Comparison of ENCODE assay signal across 8 cellular contexts in genomic region chr20:25390538-25391528, GRCh38.
DNase-seq lines count a peak whose midpoint lies in the region; ATAC-seq lines count a peak whose summit lies in the region.

Gene ABHD12, minus strand, starts transcription at chr20:25390835. Its CDS starts 132 bp downstream, at chr20:25390703.

- H3K27ac ChIP-seq in SK-N-MC (peak within 1 kb of the TSS; percentile 65), substantia nigra (ENCODE audit: low read depth, low read length, poor library complexity, severe bottlenecking) (peak within 1 kb of the TSS; percentile 85)

- no peaks in the 10 kb centered on the region for H3K9me3 Mint-ChIP-seq in activated naive CD4-positive, alpha-beta T cell treated with anti-CD3 and anti-CD28 coated beads, Interleukin-2, amount 10 ng/mL, durations not matched to agents 7 days and 5 days

- DNase-seq in NCI-H1048 (lab: John Stamatoyannopoulos, UW) (peak; percentile 86), SK-N-MC (ENCODE audit: low read depth, low spot score) (peak; percentile 42), germinal center (ENCODE audit: low spot score) (peak; percentile 96), non-pigmented ciliary epithelial cell (ENCODE audit: low read depth) (peak; percentile 67), substantia nigra (lab: John Stamatoyannopoulos, UW) (peak; percentile 64 to 98 (median 94))
- DNase-seq in activated naive CD4-positive, alpha-beta T cell treated with anti-CD3 and anti-CD28 coated beads, Interleukin-2, amount 10 ng/mL, durations not matched to agents 7 days and 5 days = peak; percentile 97

- no peaks in the 10 kb centered on the region for H3K9me3 ChIP-seq in SK-N-MC (ENCODE audit: low read depth, low read length)

- peak within 1 kb of the TSS; percentile 82 for H3K4me3 Mint-ChIP-seq in activated naive CD4-positive, alpha-beta T cell treated with anti-CD3 and anti-CD28 coated beads, Interleukin-2, amount 10 ng/mL, durations not matched to agents 7 days and 5 days

- CTCF ChIA-PET in activated naive CD4-positive, alpha-beta T cell treated with anti-CD3 and anti-CD28 coated beads, Interleukin-2, amount 10 ng/mL, durations not matched to agents 7 days and 5 days (lab: Charles Lee) = no interaction called here

- ATAC-seq in HG02588 (IDR thresholded peaks at IDR 0.05; ENCODE audit: unreplicated experiment) = peak; percentile 90

- H3K36me3 Mint-ChIP-seq in activated naive CD4-positive, alpha-beta T cell treated with anti-CD3 and anti-CD28 coated beads, Interleukin-2, amount 10 ng/mL, durations not matched to agents 7 days and 5 days = peaks cover 14% of the 10 kb centered on the region

- H3K4me3 ChIP-seq in GM08714 (ENCODE audit: low read length) (peak within 1 kb of the TSS; percentile 90), SK-N-MC (peak within 1 kb of the TSS; percentile 94)

- H3K4me1 Mint-ChIP-seq in activated naive CD4-positive, alpha-beta T cell treated with anti-CD3 and anti-CD28 coated beads, Interleukin-2, amount 10 ng/mL, durations not matched to agents 7 days and 5 days = peaks cover 23% of the 10 kb centered on the region

- no peaks in the 10 kb centered on the region for H3K36me3 ChIP-seq in SK-N-MC (ENCODE audit: insufficient read depth, low read length)

- H3K27ac Mint-ChIP-seq in activated naive CD4-positive, alpha-beta T cell treated with anti-CD3 and anti-CD28 coated beads, Interleukin-2, amount 10 ng/mL, durations not matched to agents 7 days and 5 days = peak within 1 kb of the TSS; percentile 96

- peaks cover 7% of the 10 kb centered on the region for H3K27me3 Mint-ChIP-seq in activated naive CD4-positive, alpha-beta T cell treated with anti-CD3 and anti-CD28 coated beads, Interleukin-2, amount 10 ng/mL, durations not matched to agents 7 days and 5 days

- peak within 1 kb of the TSS; percentile 87 for H3K9ac ChIP-seq in SK-N-MC (ENCODE audit: insufficient read length)

Comparison
In these comparisons a context has a peak if more than half of its experiments do, and no peak if none do; other contexts are left out.
1. Peak in every context shown above with its lines: DNase-seq, ATAC-seq, H3K4me3 ChIP-seq and H3K27ac ChIP-seq.
2. DNase-seq: peak in every context shown above with its lines; median percentile 97 in activated naive CD4-positive, alpha-beta T cell treated with anti-CD3 and anti-CD28 coated beads, Interleukin-2, amount 10 ng/mL, durations not matched to agents 7 days and 5 days; 96 in germinal center; 94 in substantia nigra; 86 in NCI-H1048; 67 in non-pigmented ciliary epithelial cell; 42 in SK-N-MC.